ENCODE assay signal across 8 cellular contexts in genomic region chr6:33622456-33623431, GRCh38. TPM values are rescaled to one million over a fixed set of nuclear protein-coding genes. Genes with fewer than 3 reads are reported as not detected.
A peak's percentile ranks its signal among the peaks of the same experiment; 100 is the strongest.
DNase-seq lines count a peak whose midpoint lies in the region; ATAC-seq, FAIRE-seq and TF ChIP-seq lines count a peak whose summit lies in the region.

No MANE protein-coding gene starts in this region.

- dilution Hi-C loops in endothelial cell of umbilical vein (cut with MboI; ENCODE audit: extremely low pct_ligation_motif_present, low sequenced_read_pairs), result no loop called here

- H3K27me3 ChIP-seq in endothelial cell of umbilical vein (ENCODE audit: control insufficient read depth in 2 of 2, insufficient read depth in 2 of 2, low read length in 2 of 2) (no peaks in the 10 kb centered on the region), osteoblast (ENCODE audit: insufficient read depth, low read length) (no peaks in the 10 kb centered on the region), BE2C (peaks cover 30% of the 10 kb centered on the region)

- H3K9me1 ChIP-seq in endothelial cell of umbilical vein (replicated peaks; ENCODE audit: control insufficient read depth, extremely low read depth, insufficient read depth, low read length), result no peaks in the 10 kb centered on the region

- FAIRE-seq in endothelial cell of umbilical vein (lab: Jason Lieb, UNC), result peak; percentile 73

- POLR2A ChIA-PET in endothelial cell of umbilical vein (lab: Charles Lee), result interaction anchor here (0.6 to 1.4 kb wide), 4 partner anchors 11 to 75 kb away, joined by 3 to 4 read pairs (median 4); no protein-coding TSS in a partner anchor

- H3K79me2 ChIP-seq in endothelial cell of umbilical vein (ENCODE audit: control insufficient read depth, insufficient read depth, low read length) (peaks cover 48% of the 10 kb centered on the region), osteoblast (ENCODE audit: insufficient read depth, low read length) (peaks cover 57% of the 10 kb centered on the region)

- peak overlapping the region in 2 of 3 experiments; percentile 56 to 78 for H3K4me3 ChIP-seq in endothelial cell of umbilical vein (replicated peaks in 1 of 3; ENCODE audit: insufficient read depth in 1 of 3, low read depth in 1 of 3, low read length in 3 of 3)
- peak overlapping the region; percentile 84 for H3K4me3 ChIP-seq in osteoblast (ENCODE audit: insufficient read depth, low read length)
- no peak overlapping the region for H3K4me3 ChIP-seq in BE2C (ENCODE audit: low read depth, low read length)

- intact Hi-C loops in endothelial cell of umbilical vein (cut with micrococcal nuclease), result loop anchor here (5.0 kb wide), 1 partner anchor 50 kb away; no protein-coding TSS in a partner anchor

- no peak for ATAC-seq in GM18909 (IDR thresholded peaks at IDR 0.05; ENCODE audit: poor library complexity, unreplicated experiment)

- peak; percentile 46 for DNase-seq in EH (ENCODE audit: low read depth)
- DNase-seq in NCI-H69 (lab: John Stamatoyannopoulos, UW), result peak; percentile 88
- no peak for DNase-seq in endothelial cell of umbilical vein (ENCODE audit: low read depth, low spot score)
- peak; percentile 90 for DNase-seq in osteoblast (ENCODE audit: insufficient read length, low spot score, missing footprints)
- DNase-seq in caudate nucleus (lab: John Stamatoyannopoulos, UW), result no peak
- no peak for DNase-seq in BE2C
- DNase-seq in NCI-H510A treated with DMSO at 0.1 percent for 48 hours (lab: John Stamatoyannopoulos, UW), result no peak

- TF ChIP-seq POLR2A in endothelial cell of umbilical vein (IDR thresholded peaks at IDR 0.05; ENCODE audit: low read depth, low read length), result no peak

- no peak overlapping the region for H3K27ac ChIP-seq in endothelial cell of umbilical vein (ENCODE audit: insufficient read depth, low read depth, low read length)
- H3K27ac ChIP-seq in osteoblast (ENCODE audit: low read depth, low read length), result no peak overlapping the region
- H3K27ac ChIP-seq in caudate nucleus (ENCODE audit: low read depth, low read length), result no peak overlapping the region

- H3K9ac ChIP-seq in endothelial cell of umbilical vein (replicated peaks; ENCODE audit: extremely low read depth, insufficient read depth, low read length), result no peak overlapping the region

- H4K20me1 ChIP-seq in endothelial cell of umbilical vein (replicated peaks; ENCODE audit: control insufficient read depth, extremely low read depth, insufficient read depth, low read length), result no peaks in the 10 kb centered on the region
- H4K20me1 ChIP-seq in osteoblast (ENCODE audit: insufficient read depth, low read length), result no peaks in the 10 kb centered on the region

- TF ChIP-seq CTCF in endothelial cell of umbilical vein (IDR thresholded peaks at IDR 0.05; ENCODE audit: extremely low read depth in 1 of 2, insufficient read depth in 1 of 2, low read depth in 1 of 2, low read length in 2 of 2), result no peak
- TF ChIP-seq CTCF in osteoblast (IDR thresholded peaks at IDR 0.05; ENCODE audit: extremely low read depth, low read depth, low read length), result no peak
- no peak for TF ChIP-seq CTCF in BE2C (IDR thresholded peaks at IDR 0.05; ENCODE audit: low read depth, low read length)

- TSS peak; percentile 8 for BruUV-seq in endothelial cell of umbilical vein (replicated peaks; lab: Mats Ljungman, UMichigan)

- H2AFZ ChIP-seq in endothelial cell of umbilical vein (ENCODE audit: low read depth, low read length) (no peak overlapping the region), osteoblast (ENCODE audit: low read length) (no peak overlapping the region)

- H3K4me2 ChIP-seq in endothelial cell of umbilical vein (ENCODE audit: insufficient read depth, low read length), result peak overlapping the region; percentile 60
- peak overlapping the region; percentile 86 for H3K4me2 ChIP-seq in osteoblast (ENCODE audit: insufficient read depth, low read length)

- no peaks in the 10 kb centered on the region for H3K36me3 ChIP-seq in endothelial cell of umbilical vein (ENCODE audit: control insufficient read depth in 2 of 2, extremely low read depth in 1 of 2, insufficient read depth in 2 of 2, low read length in 2 of 2)
- H3K36me3 ChIP-seq in osteoblast (ENCODE audit: insufficient read depth, low read length), result no peaks in the 10 kb centered on the region
- no peaks in the 10 kb centered on the region for H3K36me3 ChIP-seq in BE2C

- peaks cover 15% of the 10 kb centered on the region for H3K4me1 ChIP-seq in endothelial cell of umbilical vein (ENCODE audit: control insufficient read depth, extremely low read depth, insufficient read depth, low read length)
- H3K4me1 ChIP-seq in osteoblast (ENCODE audit: insufficient read depth, low read length), result peaks cover 11% of the 10 kb centered on the region
- H3K4me1 ChIP-seq in BE2C, result no peaks in the 10 kb centered on the region

- no peaks in the 10 kb centered on the region for H3K9me3 ChIP-seq in endothelial cell of umbilical vein (replicated peaks; ENCODE audit: control insufficient read depth, insufficient read depth, low read length)
- no peaks in the 10 kb centered on the region for H3K9me3 ChIP-seq in osteoblast (ENCODE audit: low read depth, low read length)
- no peaks in the 10 kb centered on the region for H3K9me3 ChIP-seq in BE2C

- CTCF ChIA-PET in endothelial cell of umbilical vein (lab: Charles Lee), result interaction anchor here (0.5 to 7.7 kb wide), 10 partner anchors 8 to 599 kb away, joined by 3 to 52 read pairs (median 5); no protein-coding TSS in a partner anchor

TF ChIP-seq in endothelial cell of umbilical vein, 7 proteins besides CTCF, POLR2A, EP300 and RAD21:
- TF ChIP-seq MYC (IDR thresholded peaks at IDR 0.05; ENCODE audit: low read depth, low read length) (no peak), FOS (IDR thresholded peaks at IDR 0.05; ENCODE audit: borderline replicate concordance, insufficient read depth, low read length) (no peak), MAX (IDR thresholded peaks at IDR 0.05; ENCODE audit: insufficient read depth, insufficient read length) (no peak), JUN (IDR thresholded peaks at IDR 0.05; ENCODE audit: borderline replicate concordance, insufficient read depth, insufficient read length, low read depth) (no peak), EZH2 (IDR thresholded peaks at IDR 0.05; ENCODE audit: borderline replicate concordance, low read depth, low read length, severe bottlenecking) (no peak), POLR2AphosphoS5 (IDR thresholded peaks at IDR 0.05; ENCODE audit: insufficient read depth, low read depth, low read length) (no peak), GATA2 (IDR thresholded peaks at IDR 0.05; ENCODE audit: insufficient read depth, insufficient read length, low read depth, low read length) (no peak)

RNA-seq across cellular contexts. Expression of gene ITPR3, which starts 1.6 kb away (rescaled TPM):
- 40.5 and 52.2 TPM in 2 replicates for total RNA-seq in endothelial cell of umbilical vein
- 28.8 and 31.9 TPM in 2 replicates for polyA plus RNA-seq in endothelial cell of umbilical vein
- polyA plus RNA-seq in endothelial cell of umbilical vein (2011; cell fraction: cytosol; rRNA removed), result 21.2 and 23.9 TPM in 2 replicates
- polyA plus RNA-seq in endothelial cell of umbilical vein (2011; cell fraction: nucleus; rRNA removed), result 168 and 176 TPM in 2 replicates
- polyA plus RNA-seq in endothelial cell of umbilical vein (2012), result 31.8 and 34.2 TPM in 2 replicates
- 46.8 and 51.3 TPM in 2 replicates for polyA minus RNA-seq in endothelial cell of umbilical vein
- polyA minus RNA-seq in endothelial cell of umbilical vein (2011; cell fraction: cytosol; rRNA and poly(A)+ RNA removed), result 53.1 TPM
- polyA minus RNA-seq in endothelial cell of umbilical vein (2011; cell fraction: nucleus; rRNA and poly(A)+ RNA removed), result 40.9 and 48.2 TPM in 2 replicates
- 46.7 and 52.2 TPM in 2 replicates for total RNA-seq in osteoblast
- polyA plus RNA-seq in BE2C (2012; ENCODE audit: insufficient read depth, insufficient read length, low read depth), result 0.09 TPM

RNA-seq across cellular contexts. Expression of gene BAK1, which starts 42.7 kb away (rescaled TPM):
- total RNA-seq in endothelial cell of umbilical vein (25.4 and 27.5 TPM in 2 replicates), osteoblast (13.3 and 13.8 TPM in 2 replicates)
- polyA plus RNA-seq in endothelial cell of umbilical vein, result 37.1 and 39.8 TPM in 2 replicates
- 24.6 and 27.6 TPM in 2 replicates for polyA plus RNA-seq in endothelial cell of umbilical vein (2011; cell fraction: cytosol; rRNA removed)
- 15.3 and 17.0 TPM in 2 replicates for polyA plus RNA-seq in endothelial cell of umbilical vein (2011; cell fraction: nucleus; rRNA removed)
- polyA plus RNA-seq in endothelial cell of umbilical vein (2012), result 29.1 and 30.7 TPM in 2 replicates
- 32.9 and 34.5 TPM in 2 replicates for polyA minus RNA-seq in endothelial cell of umbilical vein
- 19.3 TPM for polyA minus RNA-seq in endothelial cell of umbilical vein (2011; cell fraction: cytosol; rRNA and poly(A)+ RNA removed)
- 6.8 and 7.2 TPM in 2 replicates for polyA minus RNA-seq in endothelial cell of umbilical vein (2011; cell fraction: nucleus; rRNA and poly(A)+ RNA removed)
- 47.1 TPM for polyA plus RNA-seq in BE2C (2012; ENCODE audit: insufficient read depth, insufficient read length, low read depth)

Comparison
In these comparisons a context has a peak if more than half of its experiments do, and no peak if none do; other contexts are left out.
1. DNase-seq: peak in EH (single experiment), NCI-H69 (single experiment) and osteoblast (single experiment); none in endothelial cell of umbilical vein (single experiment), caudate nucleus (0 of 61), BE2C (single experiment) and NCI-H510A treated with DMSO at 0.1 percent for 48 hours (single experiment).